Comparison of ENCODE assay signal across 21 cellular contexts in genomic region chr13:60411983-60412382, GRCh38. TPM values are rescaled to one million over a fixed set of nuclear protein-coding genes. Genes with fewer than 3 reads are reported as not detected.
DNase-seq lines count a peak whose midpoint lies in the region; ATAC-seq, FAIRE-seq and TF ChIP-seq lines count a peak whose summit lies in the region.
"Had no signal": no experiment of that assay in that cellular context is flagged by ENCODE, and none has a peak within 500 bp of the region (broad histone marks: within the 10 kb centered on the region; RNA-seq: fewer than 3 reads in every experiment).

No MANE protein-coding gene starts in this region.

- TF ChIP-seq CTCF in astrocyte (IDR thresholded peaks at IDR 0.05; ENCODE audit: insufficient read depth, low read depth, low read length) (no peak), fibroblast of pulmonary artery (IDR thresholded peaks at IDR 0.05; ENCODE audit: low read length, missing control alignments) (no peak), pancreas (IDR thresholded peaks at IDR 0.05) (no peak), endothelial cell (IDR thresholded peaks at IDR 0.05; ENCODE audit: unreplicated experiment) (no peak)

- H3K4me2 ChIP-seq in astrocyte (ENCODE audit: low read length) = no peak overlapping the region

- intact Hi-C loops in pancreas (cut with DNase I) = no loop called here

- no peak overlapping the region for H3K27ac Mint-ChIP-seq in astrocyte (ENCODE audit: unreplicated experiment)
- no peak overlapping the region for H3K27ac Mint-ChIP-seq in endothelial cell (ENCODE audit: unreplicated experiment)

- H3K79me2 ChIP-seq in astrocyte (ENCODE audit: insufficient read depth, low read length) = peaks cover 47% of the 10 kb centered on the region

- no peaks in the 10 kb centered on the region for H3K27me3 Mint-ChIP-seq in astrocyte (ENCODE audit: low read depth, unreplicated experiment)
- H3K27me3 Mint-ChIP-seq in endothelial cell (ENCODE audit: unreplicated experiment) = no peaks in the 10 kb centered on the region

- H3K9me3 Mint-ChIP-seq in astrocyte (ENCODE audit: unreplicated experiment) = peaks cover 6% of the 10 kb centered on the region
- H3K9me3 Mint-ChIP-seq in endothelial cell (ENCODE audit: unreplicated experiment) = peaks cover 5% of the 10 kb centered on the region

- H3K9me3 ChIP-seq in astrocyte (ENCODE audit: insufficient read depth, low read depth, low read length) (no peaks in the 10 kb centered on the region), pancreas (no peaks in the 10 kb centered on the region)
- H3K9me3 ChIP-seq: BE2C had no signal

- ATAC-seq in pancreas (peak in 3 of 4 donors; percentile 32 to 65 (median 54)), HG03108 (IDR thresholded peaks at IDR 0.05; ENCODE audit: unreplicated experiment) (no peak)

- H3K27ac ChIP-seq in astrocyte (ENCODE audit: low read depth, low read length) (no peak overlapping the region), pancreas (peak overlapping the region in 1 of 4 donors; percentile 3)
- H3K27ac ChIP-seq: GM23248 had no signal

- H3K4me1 ChIP-seq in astrocyte (ENCODE audit: insufficient read depth, low read length) = no peaks in the 10 kb centered on the region
- H3K4me1 ChIP-seq in pancreas = peaks cover 27 to 40% (median 36%) of the 10 kb centered on the region in 3 donors

- FAIRE-seq in astrocyte (lab: Jason Lieb, UNC) = no peak
- FAIRE-seq in pancreas (lab: Jason Lieb, UNC) = no peak
- FAIRE-seq: A204.1 had no signal

- H3K27me3 ChIP-seq in astrocyte (ENCODE audit: insufficient read depth, low read length) (no peaks in the 10 kb centered on the region), pancreas (no peaks in the 10 kb centered on the region)
- H3K27me3 ChIP-seq: BE2C had no signal

- H2AFZ ChIP-seq in astrocyte (ENCODE audit: low read depth, low read length) = no peak overlapping the region
- H2AFZ ChIP-seq: GM23248 had no signal

- H3K4me3 Mint-ChIP-seq in astrocyte (ENCODE audit: unreplicated experiment) = no peak overlapping the region
- no peak overlapping the region for H3K4me3 Mint-ChIP-seq in endothelial cell (ENCODE audit: unreplicated experiment)

- DNase-seq in EH (ENCODE audit: low read depth) (peak; percentile 4), astrocyte (ENCODE audit: low read depth) (peak; percentile 35), fibroblast of pulmonary artery (ENCODE audit: low read depth) (peak; percentile 21), pancreas (no peak), T-helper 2 cell (no peak), HK-2 (ENCODE audit: unreplicated experiment) (no peak), endothelial cell (ENCODE audit: low spot score) (no peak)
- DNase-seq: BE2C, DMS79 treated with DMSO at 0.1 percent for 48 hours, GM23248, HCEC 1CT, Karpas-422, NCI-H1417, NCI-H1694 treated with DMSO at 0.1 percent for 48 hours, NCI-H2081 treated with DMSO at 0.1 percent for 48 hours, NCI-H2171 treated with DMSO at 0.1 percent for 48 hours, NCI-H446, NCI-H526, Right ventricle myocardium superior had no signal

- 41 to 43% methylated on average over 2 of the region's 2 CpGs for WGBS in pancreas, 2 donors

- no peaks in the 10 kb centered on the region for H3K4me1 Mint-ChIP-seq in astrocyte (ENCODE audit: low read depth, unreplicated experiment)
- H3K4me1 Mint-ChIP-seq in endothelial cell (ENCODE audit: unreplicated experiment) = no peaks in the 10 kb centered on the region

- H4K20me1 ChIP-seq in astrocyte (ENCODE audit: insufficient read depth, low read length) = peaks cover 3% of the 10 kb centered on the region

- H3K9ac ChIP-seq in astrocyte (ENCODE audit: low read length) = no peak overlapping the region
- H3K9ac ChIP-seq: GM23248 had no signal

- H3K36me3 Mint-ChIP-seq in astrocyte (ENCODE audit: low read depth, unreplicated experiment) = peaks cover 3% of the 10 kb centered on the region
- peaks cover 13% of the 10 kb centered on the region for H3K36me3 Mint-ChIP-seq in endothelial cell (ENCODE audit: low read depth, unreplicated experiment)

- H3K4me3 ChIP-seq in astrocyte (ENCODE audit: insufficient read depth, low read depth, low read length) = no peak overlapping the region
- no peak overlapping the region for H3K4me3 ChIP-seq in fibroblast of pulmonary artery (replicated peaks; ENCODE audit: low read depth, low read length)
- H3K4me3 ChIP-seq in pancreas = no peak overlapping the region
- H3K4me3 ChIP-seq: GM23248 had no signal

- H3K36me3 ChIP-seq in astrocyte (ENCODE audit: insufficient read depth, low read length) (no peaks in the 10 kb centered on the region), pancreas (no peaks in the 10 kb centered on the region)
- H3K36me3 ChIP-seq: BE2C had no signal

RNA-seq across cellular contexts. Expression of gene TDRD3, which starts 15.0 kb away (rescaled TPM):
- total RNA-seq in astrocyte (9.7 and 10.7 TPM in 2 replicates), pancreas (10 to 100 TPM; 17.8 to 24.6 (median 21.4) TPM), endothelial cell (ENCODE audit: unreplicated experiment) (17.3 TPM)
- 10 to 100 TPM; 12.2 to 14.3 TPM for polyA plus RNA-seq in pancreas

Comparison
In these comparisons a context has a peak if more than half of its experiments do, and no peak if none do; other contexts are left out.
1. DNase-seq: peak in EH (single experiment), astrocyte (single experiment) and fibroblast of pulmonary artery (single experiment); none in pancreas (0 of 6), T-helper 2 cell (0 of 5), HK-2 (single experiment) and endothelial cell (single experiment).